Comparison of ENCODE assay signal across 1 cellular context in the genomic region with DNA sequence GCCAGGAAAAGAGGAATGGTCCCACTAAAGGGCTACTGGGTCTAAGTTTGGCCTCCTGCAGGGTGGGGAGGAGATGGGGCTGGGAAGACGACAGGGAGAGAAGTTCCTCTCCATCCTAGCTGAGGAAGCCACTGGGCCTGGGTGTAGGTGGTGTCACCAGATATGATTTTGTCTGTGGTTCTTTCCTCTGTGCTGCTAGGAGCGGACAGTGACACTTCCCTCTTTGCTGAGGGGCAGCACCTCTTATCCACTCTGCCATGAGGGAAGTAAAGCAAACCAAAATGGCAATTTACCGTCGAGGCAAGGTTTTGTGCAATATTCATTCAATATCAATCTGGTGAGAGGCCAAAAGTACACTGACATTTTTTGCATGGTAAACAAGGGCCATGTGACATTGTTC.
TF ChIP-seq lines count a peak whose summit lies in the region.

No MANE protein-coding gene starts in this region.

TF ChIP-seq in GM23338, 12 proteins besides CTCF, POLR2A, EP300 and RAD21 (continued from another document):
- TF ChIP-seq, protein P1, sequence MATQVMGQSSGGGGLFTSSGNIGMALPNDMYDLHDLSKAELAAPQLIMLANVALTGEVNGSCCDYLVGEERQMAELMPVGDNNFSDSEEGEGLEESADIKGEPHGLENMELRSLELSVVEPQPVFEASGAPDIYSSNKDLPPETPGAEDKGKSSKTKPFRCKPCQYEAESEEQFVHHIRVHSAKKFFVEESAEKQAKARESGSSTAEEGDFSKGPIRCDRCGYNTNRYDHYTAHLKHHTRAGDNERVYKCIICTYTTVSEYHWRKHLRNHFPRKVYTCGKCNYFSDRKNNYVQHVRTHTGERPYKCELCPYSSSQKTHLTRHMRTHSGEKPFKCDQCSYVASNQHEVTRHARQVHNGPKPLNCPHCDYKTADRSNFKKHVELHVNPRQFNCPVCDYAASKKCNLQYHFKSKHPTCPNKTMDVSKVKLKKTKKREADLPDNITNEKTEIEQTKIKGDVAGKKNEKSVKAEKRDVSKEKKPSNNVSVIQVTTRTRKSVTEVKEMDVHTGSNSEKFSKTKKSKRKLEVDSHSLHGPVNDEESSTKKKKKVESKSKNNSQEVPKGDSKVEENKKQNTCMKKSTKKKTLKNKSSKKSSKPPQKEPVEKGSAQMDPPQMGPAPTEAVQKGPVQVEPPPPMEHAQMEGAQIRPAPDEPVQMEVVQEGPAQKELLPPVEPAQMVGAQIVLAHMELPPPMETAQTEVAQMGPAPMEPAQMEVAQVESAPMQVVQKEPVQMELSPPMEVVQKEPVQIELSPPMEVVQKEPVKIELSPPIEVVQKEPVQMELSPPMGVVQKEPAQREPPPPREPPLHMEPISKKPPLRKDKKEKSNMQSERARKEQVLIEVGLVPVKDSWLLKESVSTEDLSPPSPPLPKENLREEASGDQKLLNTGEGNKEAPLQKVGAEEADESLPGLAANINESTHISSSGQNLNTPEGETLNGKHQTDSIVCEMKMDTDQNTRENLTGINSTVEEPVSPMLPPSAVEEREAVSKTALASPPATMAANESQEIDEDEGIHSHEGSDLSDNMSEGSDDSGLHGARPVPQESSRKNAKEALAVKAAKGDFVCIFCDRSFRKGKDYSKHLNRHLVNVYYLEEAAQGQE (IDR thresholded peaks at IDR 0.05; ENCODE audit: unreplicated experiment): no peak
TF ChIP-seq in GM23338: peak in this region for 1.
